9 cellular contexts compared by ENCODE assay signal in genomic region chrX:66030505-66031317, GRCh38. TPM values are rescaled to one million over a fixed set of nuclear protein-coding genes. Genes with fewer than 3 reads are reported as not detected.
DNase-seq lines count a peak whose midpoint lies in the region; ATAC-seq and TF ChIP-seq lines count a peak whose summit lies in the region.
"Had no signal": no experiment of that assay in that cellular context is flagged by ENCODE, and none has a peak within 500 bp of the region (broad histone marks: within the 10 kb centered on the region; RNA-seq: fewer than 3 reads in every experiment).

No MANE protein-coding gene starts in this region.

- TF ChIP-seq CTCF in OCI-LY7 (conservative IDR thresholded peaks at IDR 0.05; ENCODE audit: low read length) (peak; percentile 73), epithelial cell of proximal tubule (conservative IDR thresholded peaks at IDR 0.05; ENCODE audit: low read depth, low read length) (peak; percentile 61)

- CTCF ChIA-PET in OCI-LY7 (lab: Charles Lee; ENCODE audit: unreplicated experiment): no interaction called here

- H3K79me2 ChIP-seq in OCI-LY7 (ENCODE audit: insufficient read depth, low read depth, low read length): no peaks in the 10 kb centered on the region

- H3K4me3 ChIP-seq in OCI-LY7 (ENCODE audit: low read depth, low read length, poor library complexity, severe bottlenecking) (no peak overlapping the region), epithelial cell of proximal tubule (ENCODE audit: low read depth, low read length) (no peak overlapping the region)

- no peaks in the 10 kb centered on the region for H3K36me3 ChIP-seq in OCI-LY7 (ENCODE audit: insufficient read depth, low read length)

- H3K4me1 ChIP-seq in OCI-LY7 (ENCODE audit: insufficient read depth, low read length, poor library complexity, severe bottlenecking): no peaks in the 10 kb centered on the region

- intact Hi-C loops in OCI-LY7 (cut with micrococcal nuclease; ENCODE audit: unreplicated experiment): no loop called here

- no TSS peak for BruUV-seq in OCI-LY7 (replicated peaks; lab: Mats Ljungman, UMichigan)

- no peaks in the 10 kb centered on the region for H3K9me3 ChIP-seq in OCI-LY7 (ENCODE audit: low read length)

- no peak overlapping the region for H2AFZ ChIP-seq in OCI-LY7 (ENCODE audit: low read length)

- POLR2A ChIA-PET in OCI-LY7 (lab: Charles Lee): no interaction called here

- H3K9me2 ChIP-seq in OCI-LY7 (ENCODE audit: insufficient read depth, low read length): no peaks in the 10 kb centered on the region

- DNase-seq in SIG-M5 treated with dmso at 0.1 percent for 504 hours (lab: John Stamatoyannopoulos, UW; ENCODE audit: unreplicated experiment): peak; percentile 51
- DNase-seq in SIG-M5 (lab: John Stamatoyannopoulos, UW): no peak
- DNase-seq in OCI-LY7 (ENCODE audit: low spot score): peak; percentile 55
- DNase-seq in epithelial cell of proximal tubule (ENCODE audit: low read depth): no peak
- DNase-seq in renal cortical epithelial cell (ENCODE audit: low read depth): peak; percentile 0

- H3K27ac ChIP-seq in OCI-LY7 (ENCODE audit: low read depth, low read length, poor library complexity, severe bottlenecking): no peak overlapping the region

- ATAC-seq in GM21825 (IDR thresholded peaks at IDR 0.05; ENCODE audit: unreplicated experiment) (peak; percentile 57), HG02938 (IDR thresholded peaks at IDR 0.05; ENCODE audit: unreplicated experiment) (no peak), GM18519 (IDR thresholded peaks at IDR 0.05; ENCODE audit: low FRiP score, unreplicated experiment) (no peak)

- H3K4me2 ChIP-seq in OCI-LY7 (ENCODE audit: low read length): no peak overlapping the region

- no peaks in the 10 kb centered on the region for H4K20me1 ChIP-seq in OCI-LY7 (ENCODE audit: insufficient read depth, low read length)

RNA-seq across cellular contexts. Expression of gene VSIG4, which starts 9.2 kb away (rescaled TPM):
- not detected in 2 replicates for total RNA-seq in OCI-LY7 (2014; rRNA removed; shearing (Covaris generic))
- total RNA-seq in OCI-LY7 (2022) (not detected in 2 replicates), epithelial cell of proximal tubule (not detected in 2 replicates), renal cortical epithelial cell (not detected in 2 replicates)
- total RNA-seq: Daoy had no signal

Comparison
In these comparisons a context has a peak if more than half of its experiments do, and no peak if none do; other contexts are left out.
1. DNase-seq: peak in SIG-M5 treated with dmso at 0.1 percent for 504 hours (single experiment), OCI-LY7 (single experiment) and renal cortical epithelial cell (single experiment); none in SIG-M5 (single experiment) and epithelial cell of proximal tubule (single experiment).